7 cellular contexts compared by ENCODE assay signal in genomic region chr2:199979841-199980628, GRCh38. TPM values are rescaled to one million over a fixed set of nuclear protein-coding genes. Genes with fewer than 3 reads are reported as not detected.
DNase-seq lines count a peak whose midpoint lies in the region; TF ChIP-seq lines count a peak whose summit lies in the region.

No MANE protein-coding gene starts in this region.

- H3K4me2 ChIP-seq in PC-9 (peak overlapping the region; percentile 26), fibroblast of lung (ENCODE audit: extremely low read depth, insufficient read depth, low read length) (peak overlapping the region; percentile 73)

- H3K4me1 ChIP-seq in PC-9 (replicated peaks; ENCODE audit: insufficient read depth) (peaks cover 42% of the 10 kb centered on the region), fibroblast of lung (ENCODE audit: control insufficient read depth, extremely low read depth, insufficient read depth, low read length) (peaks cover 11% of the 10 kb centered on the region)

- POLR2A ChIA-PET in PC-9 (lab: Charles Lee; ENCODE audit: unreplicated experiment) = no interaction called here

- H3K4me3 Mint-ChIP-seq in nephron progenitor cell = peak overlapping the region; percentile 74

- TF ChIP-seq CTCF in GM12874 (IDR thresholded peaks at IDR 0.05; ENCODE audit: insufficient read depth, low read depth, low read length) (peak; percentile 62), PC-9 (conservative IDR thresholded peaks at IDR 0.05) (peak; percentile 92), fibroblast of lung (conservative IDR thresholded peaks at IDR 0.05 in 1 of 2, IDR thresholded peaks at IDR 0.05 in 1 of 2; ENCODE audit: low read depth in 1 of 2, low read length in 2 of 2) (peak; percentile 81 to 84), nephron progenitor cell (IDR thresholded peaks at IDR 0.05) (peak; percentile 90)

- no peaks in the 10 kb centered on the region for H3K9me2 ChIP-seq in PC-9 (ENCODE audit: insufficient read depth)

- no TSS peak for BruUV-seq in PC-9 (replicated peaks; lab: Mats Ljungman, UMichigan)

- H3K4me1 Mint-ChIP-seq in nephron progenitor cell = peaks cover 22% of the 10 kb centered on the region

- H2AFZ ChIP-seq in PC-9 = no peak overlapping the region
- peak overlapping the region; percentile 71 for H2AFZ ChIP-seq in fibroblast of lung (ENCODE audit: low read length)

- intact Hi-C loops in PC-9 (cut with micrococcal nuclease; ENCODE audit: unreplicated experiment) = loop anchor here (1.0 to 10.0 kb wide), 4 partner anchors 323 to 905 kb away; partner anchors contain the start of genes NIF3L1, PPIL3 and SGO2

- peaks cover 17% of the 10 kb centered on the region for H3F3A ChIP-seq in PC-9 (ENCODE audit: insufficient read depth, low read depth)

- H3K27me3 ChIP-seq in PC-9 (ENCODE audit: insufficient read depth, low read depth) = no peaks in the 10 kb centered on the region
- no peaks in the 10 kb centered on the region for H3K27me3 ChIP-seq in fibroblast of lung (ENCODE audit: control insufficient read depth, insufficient read depth, low read length)

- H3K9me3 ChIP-seq in PC-9 (ENCODE audit: insufficient read depth, low read depth) = no peaks in the 10 kb centered on the region
- no peaks in the 10 kb centered on the region for H3K9me3 ChIP-seq in fibroblast of lung (ENCODE audit: control insufficient read depth, insufficient read depth, low read depth, low read length)

- H3K79me2 ChIP-seq in PC-9 (ENCODE audit: low read depth) = no peaks in the 10 kb centered on the region
- H3K79me2 ChIP-seq in fibroblast of lung (ENCODE audit: control insufficient read depth, insufficient read depth, low read length) = no peaks in the 10 kb centered on the region

- H3K4me3 ChIP-seq in PC-9 = no peak overlapping the region
- H3K4me3 ChIP-seq in fibroblast of lung (replicated peaks in 1 of 4; ENCODE audit: control extremely low read depth in 1 of 4, insufficient read depth in 1 of 4, low read depth in 3 of 4, low read length in 4 of 4) = peak overlapping the region in 1 of 4 experiments; percentile 37

- CTCF ChIA-PET in PC-9 (lab: Charles Lee) = interaction anchor here (0.6 to 0.7 kb wide), 2 partner anchors 121 to 168 kb away, joined by 3 read pairs; no protein-coding TSS in a partner anchor

- H4K20me1 ChIP-seq in PC-9 (ENCODE audit: insufficient read depth) = no peaks in the 10 kb centered on the region
- no peaks in the 10 kb centered on the region for H4K20me1 ChIP-seq in fibroblast of lung (ENCODE audit: control insufficient read depth, extremely low read depth, insufficient read depth, low read length)

- no peak overlapping the region for H3K27ac Mint-ChIP-seq in nephron progenitor cell

- peaks cover 7% of the 10 kb centered on the region for H3K36me3 Mint-ChIP-seq in nephron progenitor cell (ENCODE audit: low read depth)

- no peaks in the 10 kb centered on the region for H3K27me3 Mint-ChIP-seq in nephron progenitor cell (ENCODE audit: low read depth, poor library complexity)

- no peak overlapping the region for H3K9ac ChIP-seq in fibroblast of lung (ENCODE audit: insufficient read depth, low read length)

- H3K36me3 ChIP-seq in PC-9 (ENCODE audit: low read depth) (no peaks in the 10 kb centered on the region), fibroblast of lung (ENCODE audit: control insufficient read depth, insufficient read depth, low read length) (no peaks in the 10 kb centered on the region)

- DNase-seq in HPDE6-E6E7 (ENCODE audit: extremely low spot score) = peak; percentile 48
- DNase-seq in PC-9 = peak; percentile 71 to 77
- DNase-seq in activated T-cell treated with anti-CD3 and anti-CD28 coated beads, Interleukin-2, amount 50 U/mL, for 1 hour = peak; percentile 82
- peak; percentile 63 to 91 for DNase-seq in fibroblast of lung (ENCODE audit: low read depth in 2 of 2)
- DNase-seq in nephron progenitor cell = peak; percentile 92
- DNase-seq in stimulated activated naive CD4-positive, alpha-beta T cell (lab: John Stamatoyannopoulos, UW) = peak; percentile 35 to 81 (median 69)

- peaks cover 3% of the 10 kb centered on the region for H3K9me3 Mint-ChIP-seq in nephron progenitor cell

- H3K27ac ChIP-seq in PC-9 (peak overlapping the region; percentile 21; the same call in 1 of the 2 replicates), fibroblast of lung (ENCODE audit: insufficient read depth, low read length) (peak overlapping the region; percentile 11)

RNA-seq across cellular contexts. Expression of gene MAIP1, which starts 24.7 kb away (rescaled TPM):
- total RNA-seq in PC-9 (2021) (17.2 and 23.5 TPM in 2 replicates), fibroblast of lung (22.6 and 24.8 TPM in 2 replicates)
- polyA plus RNA-seq in fibroblast of lung = 14.5 and 17.2 TPM in 2 replicates
- polyA plus RNA-seq in fibroblast of lung (2012) = 14.6 and 19.2 TPM in 2 replicates
- 2.3 and 6.0 TPM in 2 replicates for polyA minus RNA-seq in fibroblast of lung (ENCODE audit: low replicate concordance)

RNA-seq across cellular contexts. Expression of gene TYW5, which starts 24.7 kb away (rescaled TPM):
- total RNA-seq in PC-9 (2021) (6.4 and 7.2 TPM in 2 replicates), fibroblast of lung (7.4 and 10.1 TPM in 2 replicates)
- 5.3 and 5.8 TPM in 2 replicates for polyA plus RNA-seq in fibroblast of lung
- polyA plus RNA-seq in fibroblast of lung (2012) = 4.1 and 4.3 TPM in 2 replicates
- 0.75 and 0.93 TPM in 2 replicates for polyA minus RNA-seq in fibroblast of lung (ENCODE audit: low replicate concordance)
